ENCODE assay signal across 24 cellular contexts in genomic region chr4:73853718-73854473, GRCh38. TPM values are rescaled to one million over a fixed set of nuclear protein-coding genes. Genes with fewer than 3 reads are reported as not detected.
DNase-seq lines count a peak whose midpoint lies in the region; ATAC-seq and TF ChIP-seq lines count a peak whose summit lies in the region.
"Had no signal": no experiment of that assay in that cellular context is flagged by ENCODE, and none has a peak within 500 bp of the region (broad histone marks: within the 10 kb centered on the region; RNA-seq: fewer than 3 reads in every experiment).

No MANE protein-coding gene starts in this region.

- peaks cover 22% of the 10 kb centered on the region for H3F3A ChIP-seq in GM23248 (ENCODE audit: insufficient read depth)

- WGBS in GM23248 (ENCODE audit: low coverage in 1 of 2, low lambda C conversion rate in 2 of 2, missing lambda C conversion rate in 2 of 2), 2 experiments: 27 to 43% methylated on average over 8 of the region's 8 CpGs
- 52% methylated on average over 7 of the region's 8 CpGs for WGBS in hepatocyte (ENCODE audit: low lambda C conversion rate, missing lambda C conversion rate)

- H3K9ac ChIP-seq in GM23248 (no peak overlapping the region), adipocyte (ENCODE audit: low read length) (no peak overlapping the region), skeletal muscle satellite cell (ENCODE audit: low read depth, low read length) (no peak overlapping the region)

- in situ Hi-C loops in GM23248 (cut with MboI): no loop called here

- H4K20me1 ChIP-seq in GM23248 (ENCODE audit: insufficient read depth): no peaks in the 10 kb centered on the region
- H4K20me1 ChIP-seq in hepatocyte (ENCODE audit: insufficient read depth, poor library complexity, severe bottlenecking): no peaks in the 10 kb centered on the region

- H3K4me3 ChIP-seq in GM23248: peak overlapping the region; percentile 44; the same call in 1 of the 2 replicates
- peak overlapping the region; percentile 72 for H3K4me3 ChIP-seq in adipocyte (ENCODE audit: low read length)
- H3K4me3 ChIP-seq in hepatocyte: no peak overlapping the region
- H3K4me3 ChIP-seq in skeletal muscle satellite cell (ENCODE audit: low read length): no peak overlapping the region
- H3K4me3 ChIP-seq: lung, right atrium auricular region, testis had no signal

- ATAC-seq in GM21515 (IDR thresholded peaks at IDR 0.05; ENCODE audit: unreplicated experiment): no peak
- ATAC-seq: activated CD8-positive, alpha-beta T cell treated with anti-CD3 and anti-CD28 coated beads, Interleukin-2, amount 10 ng/mL, durations not matched to agents 7 days and 5 days had no signal

- no peaks in the 10 kb centered on the region for H3K27me3 ChIP-seq in GM23248 (replicated peaks; ENCODE audit: insufficient read depth)
- no peaks in the 10 kb centered on the region for H3K27me3 ChIP-seq in adipocyte (replicated peaks; ENCODE audit: control insufficient read depth, insufficient read depth, low read length)
- H3K27me3 ChIP-seq in hepatocyte: peaks cover 27% of the 10 kb centered on the region
- H3K27me3 ChIP-seq in skeletal muscle satellite cell (ENCODE audit: control insufficient read depth, insufficient read depth, low read length): no peaks in the 10 kb centered on the region
- H3K27me3 ChIP-seq: right atrium auricular region, testis had no signal

- H2AFZ ChIP-seq in GM23248: peak overlapping the region; percentile 54; the same call in 1 of the 2 replicates
- H2AFZ ChIP-seq in hepatocyte: no peak overlapping the region

- H3K27ac ChIP-seq in GM23248: no peak overlapping the region
- H3K27ac ChIP-seq in hepatocyte: no peak overlapping the region
- H3K27ac ChIP-seq: heart left ventricle, right atrium auricular region, RWPE1, testis had no signal

- DNase-seq in GM23248: no peak
- DNase-seq in adipocyte (ENCODE audit: low read depth): no peak
- DNase-seq in hepatocyte (ENCODE audit: low spot score): no peak
- no peak for DNase-seq in kidney glomerular epithelial cell (lab: John Stamatoyannopoulos, UW)
- DNase-seq in head of caudate nucleus: no peak
- no peak for DNase-seq in activated effector memory CD4-positive, alpha-beta T cell treated with anti-CD3 and anti-CD28 coated beads, Interleukin-2, amount 50 U/mL, for 16 hours
- DNase-seq: activated B cell treated with CpG ODN at 0.5 μM for 24 hours; activated CD8-positive, alpha-beta T cell treated with anti-CD3 and anti-CD28 coated beads, Interleukin-2, amount 10 ng/mL, durations not matched to agents 7 days and 5 days; activated naive CD4-positive, alpha-beta T cell treated with anti-CD3 and anti-CD28 coated beads, Interleukin-2, amount 50 U/mL, for 16 hours; activated T-cell treated with anti-CD3 and anti-CD28 coated beads, Interleukin-2, amount 50 U/mL, for 24 hours; CD8-positive, alpha-beta memory T cell; HCEC 1CT; NCI-H1417 treated with DMSO at 0.1 percent for 48 hours; nucleus accumbens had no signal

- H3K4me2 ChIP-seq in GM23248 (ENCODE audit: unreplicated experiment) (peak overlapping the region; percentile 32), hepatocyte (peak overlapping the region; percentile 72), skeletal muscle satellite cell (ENCODE audit: low read length) (peak overlapping the region; percentile 70)

- H3K4me1 ChIP-seq in GM23248 (ENCODE audit: insufficient read depth): peaks cover 11% of the 10 kb centered on the region
- H3K4me1 ChIP-seq in adipocyte (ENCODE audit: control insufficient read depth, insufficient read depth, low read length): peaks cover 18% of the 10 kb centered on the region
- H3K4me1 ChIP-seq in hepatocyte (ENCODE audit: insufficient read depth): no peaks in the 10 kb centered on the region
- peaks cover 25% of the 10 kb centered on the region for H3K4me1 ChIP-seq in skeletal muscle satellite cell (ENCODE audit: control insufficient read depth, insufficient read depth, low read length)
- H3K4me1 ChIP-seq: right atrium auricular region, testis had no signal

- TF ChIP-seq CTCF in hepatocyte (IDR thresholded peaks at IDR 0.05; ENCODE audit: poor library complexity): no peak

- no peaks in the 10 kb centered on the region for H3K36me3 ChIP-seq in GM23248 (ENCODE audit: low read depth)
- H3K36me3 ChIP-seq in adipocyte (ENCODE audit: control insufficient read depth, insufficient read depth, low read length, severe bottlenecking): no peaks in the 10 kb centered on the region
- no peaks in the 10 kb centered on the region for H3K36me3 ChIP-seq in hepatocyte (replicated peaks; ENCODE audit: insufficient read depth, low read depth)
- peaks cover 5% of the 10 kb centered on the region for H3K36me3 ChIP-seq in skeletal muscle satellite cell (ENCODE audit: insufficient read depth, low read length)
- H3K36me3 ChIP-seq: heart left ventricle, right atrium auricular region had no signal

- no peaks in the 10 kb centered on the region for H3K79me2 ChIP-seq in GM23248 (ENCODE audit: insufficient read depth)
- H3K79me2 ChIP-seq in hepatocyte: no peaks in the 10 kb centered on the region

- intact Hi-C loops in head of caudate nucleus (cut with DNase I): no loop called here

- no peaks in the 10 kb centered on the region for H3K9me2 ChIP-seq in GM23248 (ENCODE audit: insufficient read depth)
- no peaks in the 10 kb centered on the region for H3K9me2 ChIP-seq in hepatocyte (replicated peaks; ENCODE audit: insufficient read depth)

- H3K9me3 ChIP-seq in GM23248 (ENCODE audit: low read depth): no peaks in the 10 kb centered on the region
- H3K9me3 ChIP-seq in adipocyte (ENCODE audit: control insufficient read depth, low read length): peaks cover 21% of the 10 kb centered on the region
- no peaks in the 10 kb centered on the region for H3K9me3 ChIP-seq in hepatocyte (ENCODE audit: low read depth)
- H3K9me3 ChIP-seq in skeletal muscle satellite cell (replicated peaks; ENCODE audit: low read length): peaks cover 12% of the 10 kb centered on the region
- H3K9me3 ChIP-seq: right atrium auricular region, testis had no signal

RNA-seq across cellular contexts. Expression of gene PF4V1, which starts 0.8 kb away (rescaled TPM):
- 13.8 TPM in 1 of 2 replicates, not detected in the other for total RNA-seq in GM23248 (2014; rRNA removed; shearing (Covaris generic))
- polyA plus RNA-seq in GM23248 (2016; fragmentation: Nextera tagmentation; extraction: Ambion mirVana) (6.5 and 8.1 TPM in 2 replicates), hepatocyte (not detected in 2 replicates)
- not detected in 2 replicates for total RNA-seq in hepatocyte
- 1.7 TPM in 1 of 2 replicates, not detected in the other for total RNA-seq in skeletal muscle satellite cell (2012; rRNA removed)
- total RNA-seq: activated B cell treated with CpG ODN at 0.5 μM for 24 hours; activated CD8-positive, alpha-beta T cell treated with anti-CD3 and anti-CD28 coated beads, Interleukin-2, amount 10 ng/mL, durations not matched to agents 7 days and 5 days; CD8-positive, alpha-beta memory T cell; cerebellum; lung; right atrium auricular region; testis had no signal
- polyA plus RNA-seq: aorta; CD8-positive, alpha-beta memory T cell; heart left ventricle had no signal

RNA-seq across cellular contexts. Expression of gene CXCL1, which starts 15.3 kb away (rescaled TPM):
- total RNA-seq in GM23248 (2014; rRNA removed; shearing (Covaris generic)): 12.9 and 14.8 TPM in 2 replicates
- polyA plus RNA-seq in GM23248 (2016; fragmentation: Nextera tagmentation; extraction: Ambion mirVana): 12.6 and 13.9 TPM in 2 replicates
- 8.3 and 9.6 TPM in 2 replicates for total RNA-seq in hepatocyte
- polyA plus RNA-seq in hepatocyte: 28.8 and 33.5 TPM in 2 replicates
- total RNA-seq in skeletal muscle satellite cell (2012; rRNA removed): 81.4 and 235 TPM in 2 replicates
- total RNA-seq: activated B cell treated with CpG ODN at 0.5 μM for 24 hours; activated CD8-positive, alpha-beta T cell treated with anti-CD3 and anti-CD28 coated beads, Interleukin-2, amount 10 ng/mL, durations not matched to agents 7 days and 5 days; CD8-positive, alpha-beta memory T cell had no signal
- polyA plus RNA-seq: CD8-positive, alpha-beta memory T cell; immature natural killer cell had no signal

RNA-seq across cellular contexts. Expression of gene CXCL6, which starts 17.4 kb away (rescaled TPM):
- 8.1 and 13.5 TPM in 2 replicates for total RNA-seq in GM23248 (2014; rRNA removed; shearing (Covaris generic))
- polyA plus RNA-seq in GM23248 (2016; fragmentation: Nextera tagmentation; extraction: Ambion mirVana) (16.3 and 17.9 TPM in 2 replicates), hepatocyte (3.7 and 4.4 TPM in 2 replicates)
- total RNA-seq in hepatocyte: 6.0 and 7.5 TPM in 2 replicates
- total RNA-seq in skeletal muscle satellite cell (2012; rRNA removed): 7.4 and 43.5 TPM in 2 replicates
- total RNA-seq: activated B cell treated with CpG ODN at 0.5 μM for 24 hours; activated CD8-positive, alpha-beta T cell treated with anti-CD3 and anti-CD28 coated beads, Interleukin-2, amount 10 ng/mL, durations not matched to agents 7 days and 5 days; CD8-positive, alpha-beta memory T cell had no signal
- polyA plus RNA-seq: aorta; CD8-positive, alpha-beta memory T cell; immature natural killer cell had no signal

Comparison
In these comparisons a context has a peak if more than half of its experiments do, and no peak if none do; other contexts are left out.
1. H3K4me3 ChIP-seq: peak in GM23248 (single experiment) and adipocyte (single experiment); none in hepatocyte (single experiment) and skeletal muscle satellite cell (single experiment).
2. Peak in every context shown above with its lines, with median percentiles within 50 percentile points of each other: H3K4me2 ChIP-seq.